22 cellular contexts compared by ENCODE assay signal in genomic region chr13:62564770-62565169, GRCh38.
A peak's percentile ranks its signal among the peaks of the same experiment; 100 is the strongest.
DNase-seq lines count a peak whose midpoint lies in the region; ATAC-seq, FAIRE-seq and TF ChIP-seq lines count a peak whose summit lies in the region.
"Had no signal": no experiment of that assay in that cellular context is flagged by ENCODE, and none has a peak within 500 bp of the region (broad histone marks: within the 10 kb centered on the region; RNA-seq: fewer than 3 reads in every experiment).

No MANE protein-coding gene starts in this region.

- no peaks in the 10 kb centered on the region for H3K9me3 ChIP-seq in HCT116 (ENCODE audit: control insufficient read depth in 1 of 2, insufficient read depth in 1 of 2, low read depth in 1 of 2, low read length in 2 of 2)
- H3K9me3 ChIP-seq in Karpas-422 (ENCODE audit: low read length): no peaks in the 10 kb centered on the region
- no peaks in the 10 kb centered on the region for H3K9me3 ChIP-seq in upper lobe of left lung
- H3K9me3 ChIP-seq: A549; BLaER1 treated with 17β-estradiol and CSF1 and Interleukin-3, amounts not matched to agents 10 nM and 100 nM; Caco-2 had no signal

- H3K79me2 ChIP-seq in HCT116 (ENCODE audit: insufficient read depth, low read length) (no peaks in the 10 kb centered on the region), Karpas-422 (ENCODE audit: low read length) (no peaks in the 10 kb centered on the region)

- TF ChIP-seq EP300 in upper lobe of left lung (IDR thresholded peaks at IDR 0.05): no peak

- H3K4me1 ChIP-seq in HCT116 (ENCODE audit: control insufficient read depth in 1 of 2, insufficient read depth in 2 of 2, low read length in 2 of 2) (no peaks in the 10 kb centered on the region), Karpas-422 (ENCODE audit: low read length) (no peaks in the 10 kb centered on the region), upper lobe of left lung (no peaks in the 10 kb centered on the region)
- H3K4me1 ChIP-seq: A549; BLaER1 treated with 17β-estradiol and CSF1 and Interleukin-3, amounts not matched to agents 10 nM and 100 nM; Caco-2 had no signal

- H3K27me3 ChIP-seq in HCT116 (ENCODE audit: insufficient read depth, low read length): no peaks in the 10 kb centered on the region
- no peaks in the 10 kb centered on the region for H3K27me3 ChIP-seq in Karpas-422 (ENCODE audit: low read length)
- H3K27me3 ChIP-seq in upper lobe of left lung: no peaks in the 10 kb centered on the region
- H3K27me3 ChIP-seq: BLaER1 treated with 17β-estradiol and CSF1 and Interleukin-3, amounts not matched to agents 10 nM and 100 nM had no signal

- H3K27ac ChIP-seq in HCT116 (ENCODE audit: low read depth, low read length): no peak overlapping the region
- H3K27ac ChIP-seq in Karpas-422 (ENCODE audit: low read length): no peak overlapping the region
- no peak overlapping the region for H3K27ac ChIP-seq in upper lobe of left lung
- H3K27ac ChIP-seq: 22Rv1; A549; BLaER1 treated with 17β-estradiol and CSF1 and Interleukin-3, amounts not matched to agents 10 nM and 100 nM; C4-2B had no signal

- WGBS in upper lobe of left lung, 2 donors: 84 to 88% methylated on average over 3 of the region's 3 CpGs

- BruUV-seq in HCT116 (replicated peaks; lab: Mats Ljungman, UMichigan): no TSS peak

- H2AFZ ChIP-seq in HCT116 (ENCODE audit: low read depth, low read length, poor library complexity, severe bottlenecking) (peak overlapping the region; percentile 66), Karpas-422 (ENCODE audit: low read length) (peak overlapping the region; percentile 2; the same call in 1 of the 2 replicates)

- no peak for ATAC-seq in HCT116
- ATAC-seq in upper lobe of left lung (ENCODE audit: low FRiP score in 2 of 2): no peak
- ATAC-seq: A549; CD8-positive, alpha-beta T cell; GM12878 had no signal

- POLR2A ChIA-PET in HCT116 (lab: Charles Lee): no interaction called here

- H3K4me2 ChIP-seq in HCT116 (ENCODE audit: low read length) (no peak overlapping the region), Karpas-422 (ENCODE audit: low read depth, low read length, poor library complexity, severe bottlenecking) (no peak overlapping the region)
- H3K4me2 ChIP-seq: A549; BLaER1 treated with 17β-estradiol and CSF1 and Interleukin-3, amounts not matched to agents 10 nM and 100 nM had no signal

- TF ChIP-seq CTCF in HCT116 (IDR thresholded peaks at IDR 0.05 in 2 of 3, conservative IDR thresholded peaks at IDR 0.05 in 1 of 3; ENCODE audit: borderline replicate concordance in 1 of 3, insufficient read depth in 1 of 3, low read depth in 2 of 3, low read length in 2 of 3): no peak
- no peak for TF ChIP-seq CTCF in upper lobe of left lung (IDR thresholded peaks at IDR 0.05)

- DNase-seq in HCT116 (ENCODE audit: low read depth, low spot score) (no peak), Karpas-422 (no peak), NCI-H1092 (lab: John Stamatoyannopoulos, UW) (no peak), HCEC 1CT (no peak), upper lobe of left lung (no peak)
- DNase-seq: AML-193; Caco-2; Calu3; CD4-positive, alpha-beta T cell; CD8-positive, alpha-beta T cell; DMS79 treated with DMSO at 0.1 percent for 48 hours; GDM1 had no signal

- H3K9ac ChIP-seq in HCT116 (ENCODE audit: low read length) (no peak overlapping the region), Karpas-422 (ENCODE audit: low read length) (no peak overlapping the region)
- H3K9ac ChIP-seq: BLaER1 treated with 17β-estradiol and CSF1 and Interleukin-3, amounts not matched to agents 10 nM and 100 nM had no signal

- RAD21 ChIA-PET in HCT116 (lab: Charles Lee; ENCODE audit: low non-redundant PET in 1 of 2, low total read pairs in 2 of 2, uncharacterized antibody in 2 of 2, unreplicated experiment in 2 of 2): no interaction called here

- peak; percentile 36 for FAIRE-seq in G401.6 (lab: Jason Lieb, UNC)
- FAIRE-seq: A549, D721Med, GM12878, GM12892, GM18507, GM19239 had no signal

- H3K9me2 ChIP-seq in HCT116 (ENCODE audit: insufficient read depth) (no peaks in the 10 kb centered on the region), Karpas-422 (replicated peaks; ENCODE audit: insufficient read depth, low read length) (no peaks in the 10 kb centered on the region)

- H4K20me1 ChIP-seq in HCT116 (ENCODE audit: insufficient read depth): no peaks in the 10 kb centered on the region
- H4K20me1 ChIP-seq in Karpas-422 (ENCODE audit: insufficient read depth, low read depth, low read length): no peaks in the 10 kb centered on the region
- H4K20me1 ChIP-seq: BLaER1 treated with 17β-estradiol and CSF1 and Interleukin-3, amounts not matched to agents 10 nM and 100 nM had no signal

- CTCF ChIA-PET in HCT116 (lab: Charles Lee): no interaction called here

- no peak overlapping the region for H3K4me3 ChIP-seq in HCT116 (replicated peaks in 1 of 2; ENCODE audit: low read depth in 1 of 2, low read length in 2 of 2)
- no peak overlapping the region for H3K4me3 ChIP-seq in Karpas-422 (ENCODE audit: low read length)
- H3K4me3 ChIP-seq in upper lobe of left lung: no peak overlapping the region
- H3K4me3 ChIP-seq: A549; BLaER1 treated with 17β-estradiol and CSF1 and Interleukin-3, amounts not matched to agents 10 nM and 100 nM; GM12878 had no signal

- H3K36me3 ChIP-seq in HCT116 (ENCODE audit: control insufficient read depth in 1 of 2, insufficient read depth in 2 of 2, low read length in 2 of 2) (no peaks in the 10 kb centered on the region), Karpas-422 (ENCODE audit: insufficient read depth, low read length) (no peaks in the 10 kb centered on the region), upper lobe of left lung (no peaks in the 10 kb centered on the region)
- H3K36me3 ChIP-seq: BLaER1 treated with 17β-estradiol and CSF1 and Interleukin-3, amounts not matched to agents 10 nM and 100 nM had no signal

- no peak for TF ChIP-seq POLR2A in HCT116 (IDR thresholded peaks at IDR 0.05; ENCODE audit: borderline replicate concordance, extremely low read depth, insufficient read depth, insufficient read length)
- no peak for TF ChIP-seq POLR2A in upper lobe of left lung (IDR thresholded peaks at IDR 0.05)

- intact Hi-C loops in HCT116 (cut with micrococcal nuclease): no loop called here

- TF ChIP-seq RAD21 in HCT116 (IDR thresholded peaks at IDR 0.05; ENCODE audit: low read depth): no peak

TF ChIP-seq in HCT116, 20 proteins besides CTCF, POLR2A, EP300 and RAD21:
- no peak for TF ChIP-seq ZNF274 (IDR thresholded peaks at IDR 0.05; ENCODE audit: low read depth, low read length)
- no peak for TF ChIP-seq TCF7L2 (IDR thresholded peaks at IDR 0.05; ENCODE audit: borderline replicate concordance, extremely low read depth, insufficient read depth, insufficient read length)
- no peak for TF ChIP-seq JUND (IDR thresholded peaks at IDR 0.05)
- TF ChIP-seq ATF3 (IDR thresholded peaks at IDR 0.05): no peak
- TF ChIP-seq EZH2 (IDR thresholded peaks at IDR 0.05): no peak
- no peak for TF ChIP-seq SIN3A (IDR thresholded peaks at IDR 0.05; ENCODE audit: low read depth)
- no peak for TF ChIP-seq FOSL1 (IDR thresholded peaks at IDR 0.05; ENCODE audit: low read depth)
- TF ChIP-seq YY1 (IDR thresholded peaks at IDR 0.05; ENCODE audit: extremely low read depth, insufficient replicate concordance, low read depth, low read length): no peak
- TF ChIP-seq ZFX (IDR thresholded peaks at IDR 0.05): no peak
- no peak for TF ChIP-seq CEBPB (IDR thresholded peaks at IDR 0.05; ENCODE audit: low read depth)
- TF ChIP-seq ELF1 (IDR thresholded peaks at IDR 0.05; ENCODE audit: borderline replicate concordance, low read depth): no peak
